ENCODE assay signal across 16 cellular contexts in genomic region chr5:57690724-57691123, GRCh38.
DNase-seq lines count a peak whose midpoint lies in the region; ATAC-seq, FAIRE-seq and TF ChIP-seq lines count a peak whose summit lies in the region.
"Had no signal": no experiment of that assay in that cellular context is flagged by ENCODE, and none has a peak within 500 bp of the region (broad histone marks: within the 10 kb centered on the region; RNA-seq: fewer than 3 reads in every experiment).

No MANE protein-coding gene starts in this region.

- no peak overlapping the region for H3K4me3 ChIP-seq in K562
- H3K4me3 ChIP-seq in smooth muscle cell = no peak overlapping the region

- H3K9ac ChIP-seq in K562 (ENCODE audit: insufficient read depth in 1 of 2, low read depth in 2 of 2, low read length in 2 of 2) (peak overlapping the region in 1 of 2 experiments; percentile 40; a peak in 2 of 4 replicates), smooth muscle cell (ENCODE audit: low read depth) (no peak overlapping the region)

- no peak overlapping the region for H3K27ac Mint-ChIP-seq in activated CD4-positive, alpha-beta T cell treated with anti-CD3 and anti-CD28 coated beads, Interleukin-2, amount 10 ng/mL, durations not matched to agents 24 days and 14 days
- peak overlapping the region; percentile 55 for H3K27ac Mint-ChIP-seq in nephron progenitor cell
- H3K27ac Mint-ChIP-seq: CD14-positive monocyte; CD8-positive, alpha-beta T cell had no signal

- H4K20me1 ChIP-seq in K562 (replicated peaks; ENCODE audit: control insufficient read depth, insufficient read depth, low read length) = no peaks in the 10 kb centered on the region
- no peaks in the 10 kb centered on the region for H4K20me1 ChIP-seq in smooth muscle cell (ENCODE audit: low read depth)

- peak; percentile 29 for DNase-seq in activated CD4-positive, alpha-beta T cell treated with anti-CD3 and anti-CD28 coated beads, Interleukin-2, amount 10 ng/mL, durations not matched to agents 24 days and 14 days
- DNase-seq in activated CD4-positive, alpha-beta T cell treated with anti-CD3 and anti-CD28 coated beads, Interleukin-2, amount 50 U/mL, for 48 hours = no peak
- DNase-seq in K562 (ENCODE audit: extremely low read depth in 1 of 4, low spot score in 3 of 4) (peak in 1 of 4 experiments; percentile 60), nephron progenitor cell (no peak), smooth muscle cell (lab: John Stamatoyannopoulos, UW; ENCODE audit: unreplicated experiment) (no peak), NOMO-1 treated with dmso at 0.1 percent for 144 hours (lab: John Stamatoyannopoulos, UW; ENCODE audit: unreplicated experiment) (no peak)
- no peak for DNase-seq in activated CD4-positive, alpha-beta T cell treated with anti-CD3 and anti-CD28 coated beads, Interleukin-2, amount 50 U/mL, for 4 hours
- DNase-seq: CD8-positive, alpha-beta T cell; COR-L47; DMS53; GF-D8 had no signal

- H3F3A ChIP-seq in smooth muscle cell (ENCODE audit: low read depth) = peaks cover 18% of the 10 kb centered on the region

- BruUV-seq in K562 (replicated peaks; lab: Mats Ljungman, UMichigan) = no TSS peak

- in situ Hi-C loops in K562 (cut with MboI) = no loop called here

- POLR2A ChIA-PET in K562 (lab: Yijun Ruan, JAX) = interaction anchor here (0.6 kb wide), 1 partner anchor 262 kb away, joined by 3 read pairs; no protein-coding TSS in a partner anchor

- TF ChIP-seq RAD21 in K562 (CRISPR knock-in tag; conservative IDR thresholded peaks at IDR 0.05 in 1 of 2, IDR thresholded peaks at IDR 0.05 in 1 of 2) = no peak

- FAIRE-seq in K562 (lab: Jason Lieb, UNC) = no peak
- FAIRE-seq: GM19239, H54 had no signal

- H3K9me3 Mint-ChIP-seq in activated CD4-positive, alpha-beta T cell treated with anti-CD3 and anti-CD28 coated beads, Interleukin-2, amount 10 ng/mL, durations not matched to agents 24 days and 14 days = no peaks in the 10 kb centered on the region
- peaks cover 18% of the 10 kb centered on the region for H3K9me3 Mint-ChIP-seq in nephron progenitor cell
- H3K9me3 Mint-ChIP-seq: CD8-positive, alpha-beta T cell had no signal

- H3K4me1 Mint-ChIP-seq in activated CD4-positive, alpha-beta T cell treated with anti-CD3 and anti-CD28 coated beads, Interleukin-2, amount 10 ng/mL, durations not matched to agents 24 days and 14 days = peaks cover 1% of the 10 kb centered on the region
- H3K4me1 Mint-ChIP-seq in nephron progenitor cell = peaks cover 59% of the 10 kb centered on the region

- H3K79me2 ChIP-seq in K562 (ENCODE audit: control insufficient read depth, insufficient read depth, low read length) (no peaks in the 10 kb centered on the region), smooth muscle cell (ENCODE audit: low read depth) (no peaks in the 10 kb centered on the region)

- H3K27me3 ChIP-seq in K562 (ENCODE audit: control insufficient read depth in 2 of 2, insufficient read depth in 2 of 2, low read length in 2 of 2) = no peaks in the 10 kb centered on the region
- no peaks in the 10 kb centered on the region for H3K27me3 ChIP-seq in smooth muscle cell (ENCODE audit: low read depth)

- 0% methylated on average over 2 of the region's 2 CpGs for whole genome bisulfite sequencing in K562 (ENCODE audit: insufficient coverage, low coverage, missing lambda C conversion rate)
- WGBS in smooth muscle cell (ENCODE audit: low lambda C conversion rate) = 52% methylated on average over 2 of the region's 2 CpGs

- no peaks in the 10 kb centered on the region for H3K27me3 Mint-ChIP-seq in activated CD4-positive, alpha-beta T cell treated with anti-CD3 and anti-CD28 coated beads, Interleukin-2, amount 10 ng/mL, durations not matched to agents 24 days and 14 days
- peaks cover 3% of the 10 kb centered on the region for H3K27me3 Mint-ChIP-seq in nephron progenitor cell (ENCODE audit: low read depth, poor library complexity)

- TF ChIP-seq CTCF in K562 (IDR thresholded peaks at IDR 0.05 in 2 of 3, conservative IDR thresholded peaks at IDR 0.05 in 1 of 3; ENCODE audit: insufficient read depth in 2 of 3, low read depth in 1 of 3, low read length in 3 of 3) (no peak), nephron progenitor cell (IDR thresholded peaks at IDR 0.05) (no peak), smooth muscle cell (IDR thresholded peaks at IDR 0.05; ENCODE audit: borderline replicate concordance, insufficient read depth, poor library complexity, severe bottlenecking) (no peak)

- H2AFZ ChIP-seq in K562 (ENCODE audit: low read depth, low read length) (peak overlapping the region; percentile 66), smooth muscle cell (ENCODE audit: low read depth) (peak overlapping the region; percentile 80)

- intact Hi-C loops in activated CD4-positive, alpha-beta T cell treated with anti-CD3 and anti-CD28 coated beads, Interleukin-2, amount 10 ng/mL, durations not matched to agents 24 days and 14 days (cut with micrococcal nuclease) = no loop called here
- intact Hi-C loops in K562 (cut with micrococcal nuclease) = no loop called here

- ATAC-seq in K562 (peak; percentile 74), HG03439 (IDR thresholded peaks at IDR 0.05; ENCODE audit: unreplicated experiment) (no peak)
- ATAC-seq: CD8-positive, alpha-beta T cell had no signal

- CTCF ChIA-PET in K562 (lab: Yijun Ruan, JAX; ENCODE audit: low intra/inter-chr PET ratio) = no interaction called here

- TF ChIP-seq POLR2A in K562 (conservative IDR thresholded peaks at IDR 0.05) = no peak

- H3K36me3 Mint-ChIP-seq in activated CD4-positive, alpha-beta T cell treated with anti-CD3 and anti-CD28 coated beads, Interleukin-2, amount 10 ng/mL, durations not matched to agents 24 days and 14 days (ENCODE audit: low read depth) = no peaks in the 10 kb centered on the region
- H3K36me3 Mint-ChIP-seq in nephron progenitor cell (ENCODE audit: low read depth) = peaks cover 8% of the 10 kb centered on the region
- H3K36me3 Mint-ChIP-seq: CD14-positive monocyte; CD8-positive, alpha-beta T cell had no signal

- TF ChIP-seq EP300 in K562 (IDR thresholded peaks at IDR 0.05; ENCODE audit: low read length) = no peak; the same call in 1 of the 2 replicates

- H3K36me3 ChIP-seq in K562 (ENCODE audit: control insufficient read depth, insufficient read depth, low read length) (no peaks in the 10 kb centered on the region), smooth muscle cell (ENCODE audit: low read depth) (no peaks in the 10 kb centered on the region)

- no peaks in the 10 kb centered on the region; the same call in 1 of the 2 replicates for H3K9me3 ChIP-seq in K562 (replicated peaks; ENCODE audit: control insufficient read depth, insufficient read depth, low read depth, low read length)
- H3K9me3 ChIP-seq in smooth muscle cell (replicated peaks; ENCODE audit: low read depth) = no peaks in the 10 kb centered on the region

- H3K4me1 ChIP-seq in K562 (replicated peaks in 1 of 2; ENCODE audit: control insufficient read depth in 2 of 2, insufficient read depth in 2 of 2, low read length in 2 of 2) (peaks cover 0 to 21% of the 10 kb centered on the region in 2 experiments; a peak in 3 of 5 replicates), smooth muscle cell (ENCODE audit: low read depth) (peaks cover 11% of the 10 kb centered on the region)

- H3K4me2 ChIP-seq in K562 (ENCODE audit: insufficient read depth, low read length) (peak overlapping the region; percentile 52), smooth muscle cell (no peak overlapping the region)

- H3K9me1 ChIP-seq in K562 (ENCODE audit: control insufficient read depth, insufficient read depth, low read length) = no peaks in the 10 kb centered on the region

- H3K4me3 Mint-ChIP-seq in activated CD4-positive, alpha-beta T cell treated with anti-CD3 and anti-CD28 coated beads, Interleukin-2, amount 10 ng/mL, durations not matched to agents 24 days and 14 days = no peak overlapping the region
- H3K4me3 Mint-ChIP-seq in nephron progenitor cell = no peak overlapping the region
- H3K4me3 Mint-ChIP-seq: CD14-positive monocyte; CD8-positive, alpha-beta T cell had no signal

- H3K27ac ChIP-seq in K562 (ENCODE audit: extremely low read depth, low read depth, low read length) (peak overlapping the region; percentile 62), smooth muscle cell (ENCODE audit: low read depth) (no peak overlapping the region)
- H3K27ac ChIP-seq: 22Rv1 had no signal

TF ChIP-seq in K562, 482 proteins besides CTCF, POLR2A, EP300 and RAD21 (continues in another document):
- TF ChIP-seq NCOR1 (IDR thresholded peaks at IDR 0.05) = peak; percentile 33; the same call in 1 of the 2 replicates
- no peak for TF ChIP-seq FOXK1 (CRISPR knock-in tag; IDR thresholded peaks at IDR 0.05; ENCODE audit: borderline replicate concordance)
- peak; percentile 69 for TF ChIP-seq CBFA2T3 (IDR thresholded peaks at IDR 0.05)
- TF ChIP-seq TAL1 (IDR thresholded peaks at IDR 0.05) = peak; percentile 20; the same call in 1 of the 2 replicates
- TF ChIP-seq, protein P1, sequence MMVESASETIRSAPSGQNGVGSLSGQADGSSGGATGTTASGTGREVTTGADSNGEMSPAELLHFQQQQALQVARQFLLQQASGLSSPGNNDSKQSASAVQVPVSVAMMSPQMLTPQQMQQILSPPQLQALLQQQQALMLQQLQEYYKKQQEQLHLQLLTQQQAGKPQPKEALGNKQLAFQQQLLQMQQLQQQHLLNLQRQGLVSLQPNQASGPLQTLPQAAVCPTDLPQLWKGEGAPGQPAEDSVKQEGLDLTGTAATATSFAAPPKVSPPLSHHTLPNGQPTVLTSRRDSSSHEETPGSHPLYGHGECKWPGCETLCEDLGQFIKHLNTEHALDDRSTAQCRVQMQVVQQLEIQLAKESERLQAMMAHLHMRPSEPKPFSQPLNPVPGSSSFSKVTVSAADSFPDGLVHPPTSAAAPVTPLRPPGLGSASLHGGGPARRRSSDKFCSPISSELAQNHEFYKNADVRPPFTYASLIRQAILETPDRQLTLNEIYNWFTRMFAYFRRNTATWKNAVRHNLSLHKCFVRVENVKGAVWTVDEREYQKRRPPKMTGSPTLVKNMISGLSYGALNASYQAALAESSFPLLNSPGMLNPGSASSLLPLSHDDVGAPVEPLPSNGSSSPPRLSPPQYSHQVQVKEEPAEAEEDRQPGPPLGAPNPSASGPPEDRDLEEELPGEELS (CRISPR knock-in tag; IDR thresholded peaks at IDR 0.05; ENCODE audit: borderline replicate concordance) = no peak
- peak; percentile 39; the same call in 1 of the 2 replicates for TF ChIP-seq ARID3A (IDR thresholded peaks at IDR 0.05; ENCODE audit: borderline replicate concordance, low read depth, low read length)
- no peak for TF ChIP-seq ZNF311 (CRISPR knock-in tag; IDR thresholded peaks at IDR 0.05)
